In genomic region chr10:61157182-61157581, GRCh38 we compare ENCODE assay signal across 15 cellular contexts.
"Had no signal": no experiment of that assay in that cellular context is flagged by ENCODE, and none has a peak within 500 bp of the region (broad histone marks: within the 10 kb centered on the region; RNA-seq: fewer than 3 reads in every experiment).

No MANE protein-coding gene starts in this region.

- H3K36me3 ChIP-seq: ascending aorta, heart left ventricle, neutrophil, suprapubic skin had no signal

- H3K27ac ChIP-seq: ascending aorta, neutrophil, suprapubic skin had no signal

- H3K4me1 ChIP-seq: ascending aorta had no signal

- H3K4me3 ChIP-seq: ascending aorta, heart left ventricle, suprapubic skin had no signal

- H3K27me3 ChIP-seq: ascending aorta, heart left ventricle, neutrophil, suprapubic skin had no signal

- H3K9me3 ChIP-seq: ascending aorta, heart left ventricle, neutrophil, suprapubic skin had no signal

- DNase-seq: activated CD4-positive, alpha-beta T cell treated with anti-CD3 and anti-CD28 coated beads, Interleukin-2, amount 50 U/mL, for 4 hours; activated CD4-positive, CD25-positive, alpha-beta regulatory T cell treated with anti-CD3 and anti-CD28 coated beads, Interleukin-2, amount 50 U/mL, for 72 hours; activated naive CD4-positive, alpha-beta T cell treated with Interleukin-2 at 50 U/mL for 16 hours; activated T-cell treated with anti-CD3 and anti-CD28 coated beads for 4 hours; heart left ventricle; left colon; naive thymus-derived CD4-positive, alpha-beta T cell; stimulated activated naive CD8-positive, alpha-beta T cell treated with anti-CD3 and anti-CD28 coated beads, Interleukin-15, Interleukin-2, amounts not matched to agents 100 U/mL and 50 U/mL, for 24 hours; T-cell; T-helper 9 cell had no signal

- ATAC-seq: activated T-helper 17 cell treated with anti-CD3 and anti-CD28 coated beads, Interleukin-2, amount 50 U/mL, for 72 hours; esophagus mucosa; left colon; naive thymus-derived CD4-positive, alpha-beta T cell; stimulated activated naive CD8-positive, alpha-beta T cell treated with anti-CD3 and anti-CD28 coated beads, Interleukin-15, Interleukin-2, amounts not matched to agents 100 U/mL and 50 U/mL, for 24 hours; T-cell had no signal
